Comparison of ENCODE assay signal across 26 cellular contexts in genomic region chr11:68960299-68961071, GRCh38. TPM values are rescaled to one million over a fixed set of nuclear protein-coding genes. Genes with fewer than 3 reads are reported as not detected.
"Had no signal": no experiment of that assay in that cellular context is flagged by ENCODE, and none has a peak within 500 bp of the region (broad histone marks: within the 10 kb centered on the region; RNA-seq: fewer than 3 reads in every experiment).

No MANE protein-coding gene starts in this region.

- H3K4me3 ChIP-seq: esophagus muscularis mucosa, heart right ventricle, prostate gland had no signal

- H3K27me3 Mint-ChIP-seq: activated CD4-positive, alpha-beta T cell treated with anti-CD3 and anti-CD28 coated beads, Interleukin-2, amount 10 ng/mL, durations not matched to agents 7 days and 5 days; type B pancreatic cell had no signal

- H3K4me3 Mint-ChIP-seq: activated CD4-positive, alpha-beta T cell treated with anti-CD3 and anti-CD28 coated beads, Interleukin-2, amount 10 ng/mL, durations not matched to agents 7 days and 5 days; activated CD8-positive, alpha-beta T cell treated with anti-CD3 and anti-CD28 coated beads, Interleukin-2, amount 10 ng/mL, durations not matched to agents 7 days and 5 days; activated naive CD4-positive, alpha-beta T cell treated with anti-CD3 and anti-CD28 coated beads for 36 hours; activated T-cell treated with anti-CD3 and anti-CD28 coated beads, Interleukin-2, amount 50 U/mL, for 4 hours; immature natural killer cell; nephron progenitor cell; stimulated activated naive CD8-positive, alpha-beta T cell treated with anti-CD3 and anti-CD28 coated beads, Interleukin-15, amount 100 ng/mL, for 72 hours; type B pancreatic cell had no signal

- H3K27ac Mint-ChIP-seq: activated CD4-positive, alpha-beta T cell treated with anti-CD3 and anti-CD28 coated beads, Interleukin-2, amount 10 ng/mL, durations not matched to agents 7 days and 5 days; activated CD8-positive, alpha-beta T cell treated with anti-CD3 and anti-CD28 coated beads, Interleukin-2, amount 10 ng/mL, durations not matched to agents 7 days and 5 days; activated naive CD4-positive, alpha-beta T cell treated with anti-CD3 and anti-CD28 coated beads for 36 hours; immature natural killer cell; nephron progenitor cell; type B pancreatic cell had no signal

- H3K27ac ChIP-seq: brain microvascular endothelial cell, esophagus muscularis mucosa, heart right ventricle, prostate gland had no signal

- DNase-seq: activated CD4-positive, alpha-beta T cell treated with anti-CD3 and anti-CD28 coated beads, Interleukin-2, amount 10 ng/mL, durations not matched to agents 7 days and 5 days; activated CD8-positive, alpha-beta T cell treated with anti-CD3 and anti-CD28 coated beads, Interleukin-2, amount 10 ng/mL, durations not matched to agents 7 days and 5 days; activated naive CD4-positive, alpha-beta T cell treated with anti-CD3 and anti-CD28 coated beads for 36 hours; activated T-cell treated with anti-CD3 and anti-CD28 coated beads, Interleukin-2, amount 50 U/mL, for 4 hours; anterior cingulate cortex; brain microvascular endothelial cell; central memory CD4-positive, alpha-beta T cell; cortex of kidney; effector CD4-positive, alpha-beta T cell; heart right ventricle; immature natural killer cell; nephron progenitor cell; right cardiac atrium; small intestine; stimulated activated CD4-positive, alpha-beta T cell treated with anti-CD3 and anti-CD28 coated beads, Interleukin-4, amount 100 ng/mL, for 1 hour; stimulated activated naive CD8-positive, alpha-beta T cell treated with anti-CD3 and anti-CD28 coated beads, Interleukin-15, amount 100 ng/mL, for 72 hours; T-helper 9 cell had no signal

- H3K36me3 Mint-ChIP-seq: immature natural killer cell, type B pancreatic cell had no signal

- ATAC-seq: activated CD4-positive, CD25-positive, alpha-beta regulatory T cell treated with anti-CD3 and anti-CD28 coated beads, Interleukin-2, amount 50 U/mL, for 24 hours; activated CD8-positive, alpha-beta T cell treated with anti-CD3 and anti-CD28 coated beads, Interleukin-2, amount 10 ng/mL, durations not matched to agents 7 days and 5 days; activated T-cell treated with anti-CD3 and anti-CD28 coated beads, Interleukin-2, amount 50 U/mL, for 4 hours; heart right ventricle; right cardiac atrium; stimulated activated naive CD8-positive, alpha-beta T cell treated with anti-CD3 and anti-CD28 coated beads, Interleukin-15, amount 100 ng/mL, for 72 hours had no signal

- H3K4me1 ChIP-seq: prostate gland had no signal

- H3K36me3 ChIP-seq: brain microvascular endothelial cell, esophagus muscularis mucosa, heart right ventricle, prostate gland had no signal

- H3K9me3 ChIP-seq: esophagus muscularis mucosa, prostate gland had no signal

- H3K27me3 ChIP-seq: brain microvascular endothelial cell, esophagus muscularis mucosa, heart right ventricle had no signal

- H3K9me3 Mint-ChIP-seq: activated CD4-positive, alpha-beta T cell treated with anti-CD3 and anti-CD28 coated beads, Interleukin-2, amount 10 ng/mL, durations not matched to agents 7 days and 5 days; activated naive CD4-positive, alpha-beta T cell treated with anti-CD3 and anti-CD28 coated beads for 36 hours; activated T-cell treated with anti-CD3 and anti-CD28 coated beads, Interleukin-2, amount 50 U/mL, for 4 hours; immature natural killer cell; stimulated activated naive CD8-positive, alpha-beta T cell treated with anti-CD3 and anti-CD28 coated beads, Interleukin-15, amount 100 ng/mL, for 72 hours; type B pancreatic cell had no signal

- FAIRE-seq: endothelial cell of umbilical vein, small intestine had no signal

RNA-seq across cellular contexts. Expression of gene MRGPRD, which starts 20.3 kb away (rescaled TPM):
- total RNA-seq: activated CD4-positive, alpha-beta T cell treated with anti-CD3 and anti-CD28 coated beads, Interleukin-2, amount 10 ng/mL, durations not matched to agents 7 days and 5 days; activated CD8-positive, alpha-beta T cell treated with anti-CD3 and anti-CD28 coated beads, Interleukin-2, amount 10 ng/mL, durations not matched to agents 7 days and 5 days; activated naive CD4-positive, alpha-beta T cell treated with anti-CD3 and anti-CD28 coated beads for 36 hours; activated T-cell treated with anti-CD3 and anti-CD28 coated beads, Interleukin-2, amount 50 U/mL, for 4 hours; endothelial cell of umbilical vein; heart right ventricle; lower leg skin; mesenteric fat pad; omental fat pad; prostate gland; right cardiac atrium; temporal lobe had no signal
- polyA plus RNA-seq: endothelial cell of umbilical vein, heart right ventricle, immature natural killer cell, right cardiac atrium had no signal

RNA-seq across cellular contexts. Expression of gene MRGPRF, which starts 52.6 kb away (rescaled TPM):
- total RNA-seq: activated CD4-positive, alpha-beta T cell treated with anti-CD3 and anti-CD28 coated beads, Interleukin-2, amount 10 ng/mL, durations not matched to agents 7 days and 5 days; activated CD8-positive, alpha-beta T cell treated with anti-CD3 and anti-CD28 coated beads, Interleukin-2, amount 10 ng/mL, durations not matched to agents 7 days and 5 days; activated naive CD4-positive, alpha-beta T cell treated with anti-CD3 and anti-CD28 coated beads for 36 hours; endothelial cell of umbilical vein had no signal
- polyA plus RNA-seq: endothelial cell of umbilical vein, immature natural killer cell had no signal
